In genomic region chr7:41608447-41608846, GRCh38 we compare ENCODE assay signal across 10 cellular contexts.
"Had no signal": no experiment of that assay in that cellular context is flagged by ENCODE, and none has a peak within 500 bp of the region (broad histone marks: within the 10 kb centered on the region; RNA-seq: fewer than 3 reads in every experiment).

No MANE protein-coding gene starts in this region.

- H3K27ac ChIP-seq: KMS-11 had no signal

- DNase-seq: H7, HFFc6, Karpas-422, KBM-7 had no signal

- H2AFZ ChIP-seq: GM23338 had no signal

- H3K4me1 ChIP-seq: HAP-1 had no signal

- H3K9me3 ChIP-seq: HAP-1 had no signal

- ATAC-seq: GM23338, HCT116 had no signal

- H3K9ac ChIP-seq: KMS-11 had no signal

- H3K36me3 ChIP-seq: HAP-1 had no signal

- H3K4me2 ChIP-seq: GM23338, KMS-11 had no signal

- FAIRE-seq: H1, HTR-8/SVneo had no signal

- H3K4me3 ChIP-seq: GM23338, HAP-1 had no signal
